Comparison of ENCODE assay signal across 17 cellular contexts in genomic region chr6:133630651-133631050, GRCh38.
"Had no signal": no experiment of that assay in that cellular context is flagged by ENCODE, and none has a peak within 500 bp of the region (broad histone marks: within the 10 kb centered on the region; RNA-seq: fewer than 3 reads in every experiment).

No MANE protein-coding gene starts in this region.

- H3K36me3 ChIP-seq: thyroid gland had no signal

- H3K4me3 ChIP-seq: thyroid gland had no signal

- DNase-seq: activated B cell treated with CpG ODN at 0.5 μM for 24 hours; activated CD4-positive, alpha-beta memory T cell treated with anti-CD3 and anti-CD28 coated beads for 36 hours; activated CD4-positive, alpha-beta T cell treated with anti-CD3 and anti-CD28 coated beads for 36 hours; activated effector memory CD4-positive, alpha-beta T cell treated with Interleukin-2 at 50 U/mL for 16 hours; activated naive CD4-positive, alpha-beta T cell treated with anti-CD3 and anti-CD28 coated beads for 36 hours; activated T-cell treated with anti-CD3 and anti-CD28 coated beads, Interleukin-2, amount 50 U/mL, for 72 hours; central memory CD4-positive, alpha-beta T cell; dermis blood vessel endothelial cell; effector CD8-positive, alpha-beta T cell; erythroblast; foreskin keratinocyte; immature natural killer cell; stimulated activated CD4-positive, alpha-beta T cell treated with anti-CD3 and anti-CD28 coated beads, Interleukin-4, amount 100 ng/mL, for 4 hours; stimulated activated naive CD8-positive, alpha-beta T cell treated with anti-CD3 and anti-CD28 coated beads, Interleukin-15, Interleukin-2, amounts not matched to agents 100 U/mL and 50 U/mL, for 24 hours; T-helper 1 cell; thyroid gland had no signal

- H3K9me3 ChIP-seq: thyroid gland had no signal

- H3K27me3 ChIP-seq: foreskin keratinocyte, thyroid gland had no signal

- ATAC-seq: activated CD4-positive, alpha-beta T cell treated with anti-CD3 and anti-CD28 coated beads for 36 hours; activated T-cell treated with anti-CD3 and anti-CD28 coated beads, Interleukin-2, amount 50 U/mL, for 72 hours; foreskin keratinocyte; natural killer cell treated with Interleukin-12 subunit alpha and Interleukin-12 subunit beta and Interleukin-15 and Interleukin-18, amount 100 ng/mL, for 72 hours; stimulated activated naive CD8-positive, alpha-beta T cell treated with anti-CD3 and anti-CD28 coated beads, Interleukin-15, Interleukin-2, amounts not matched to agents 100 U/mL and 50 U/mL, for 24 hours had no signal

- H3K27ac ChIP-seq: foreskin keratinocyte, thyroid gland had no signal

- H3K4me1 ChIP-seq: foreskin keratinocyte, thyroid gland had no signal
